1 cellular context compared by ENCODE assay signal in genomic region chr22:30291334-30291892, GRCh38.
TF ChIP-seq lines count a peak whose summit lies in the region.

No MANE protein-coding gene starts in this region.

TF ChIP-seq in endothelial cell of umbilical vein, 7 proteins besides CTCF, POLR2A, EP300 and RAD21:
- TF ChIP-seq FOS (IDR thresholded peaks at IDR 0.05; ENCODE audit: borderline replicate concordance, insufficient read depth, low read length): no peak
- no peak for TF ChIP-seq JUN (IDR thresholded peaks at IDR 0.05; ENCODE audit: borderline replicate concordance, insufficient read depth, insufficient read length, low read depth)
- no peak for TF ChIP-seq MYC (IDR thresholded peaks at IDR 0.05; ENCODE audit: low read depth, low read length)
- no peak for TF ChIP-seq POLR2AphosphoS5 (IDR thresholded peaks at IDR 0.05; ENCODE audit: insufficient read depth, low read depth, low read length)
- no peak for TF ChIP-seq MAX (IDR thresholded peaks at IDR 0.05; ENCODE audit: insufficient read depth, insufficient read length)
- TF ChIP-seq EZH2 (IDR thresholded peaks at IDR 0.05; ENCODE audit: borderline replicate concordance, low read depth, low read length, severe bottlenecking): no peak
- no peak for TF ChIP-seq GATA2 (IDR thresholded peaks at IDR 0.05; ENCODE audit: insufficient read depth, insufficient read length, low read depth, low read length)
